In the genomic region with DNA sequence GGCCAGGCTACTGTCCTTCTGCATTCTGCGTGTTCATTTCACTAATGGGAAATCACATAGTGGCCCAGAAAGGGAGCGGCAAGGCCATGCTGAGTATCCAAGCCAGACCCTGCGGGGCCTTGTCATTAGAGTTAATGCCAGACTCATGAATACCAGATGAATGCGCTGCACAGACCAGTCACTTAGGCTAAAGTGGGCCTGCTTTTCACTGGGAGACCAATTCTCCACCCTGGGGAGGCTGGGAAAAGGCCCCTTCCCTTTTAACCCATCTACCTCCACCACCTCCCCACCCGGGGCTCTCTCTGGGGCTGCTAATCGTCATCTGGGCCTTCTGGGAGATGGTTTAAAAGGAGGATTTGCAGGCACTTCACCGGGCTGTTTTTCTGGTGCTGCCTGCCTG, we compare ENCODE assay signal across 1 cellular context.
TF ChIP-seq lines count a peak whose summit lies in the region.

No MANE protein-coding gene starts in this region.

TF ChIP-seq in H1, 55 proteins besides CTCF, POLR2A, EP300 and RAD21 (continued from another document):
- TF ChIP-seq KDM4A (IDR thresholded peaks at IDR 0.05; ENCODE audit: low read depth, low read length, severe bottlenecking) (no peak), CBX8 (IDR thresholded peaks at IDR 0.05; ENCODE audit: borderline replicate concordance, low read depth, low read length) (no peak), POLR2AphosphoS5 (IDR thresholded peaks at IDR 0.05; ENCODE audit: low read depth, low read length) (no peak), CHD1 (IDR thresholded peaks at IDR 0.05; ENCODE audit: low read depth, low read length) (no peak), CBX5 (IDR thresholded peaks at IDR 0.05; ENCODE audit: low read depth, low read length) (no peak), ASH2L (IDR thresholded peaks at IDR 0.05; ENCODE audit: low read length) (no peak), TAF1 (IDR thresholded peaks at IDR 0.05; ENCODE audit: low read depth, low read length) (no peak)
- TF ChIP-seq, protein P1, sequence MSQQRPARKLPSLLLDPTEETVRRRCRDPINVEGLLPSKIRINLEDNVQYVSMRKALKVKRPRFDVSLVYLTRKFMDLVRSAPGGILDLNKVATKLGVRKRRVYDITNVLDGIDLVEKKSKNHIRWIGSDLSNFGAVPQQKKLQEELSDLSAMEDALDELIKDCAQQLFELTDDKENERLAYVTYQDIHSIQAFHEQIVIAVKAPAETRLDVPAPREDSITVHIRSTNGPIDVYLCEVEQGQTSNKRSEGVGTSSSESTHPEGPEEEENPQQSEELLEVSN (IDR thresholded peaks at IDR 0.05), result no peak
TF ChIP-seq in H1: peak in this region for 0.
